Comparison of ENCODE assay signal across 19 cellular contexts in the genomic region with DNA sequence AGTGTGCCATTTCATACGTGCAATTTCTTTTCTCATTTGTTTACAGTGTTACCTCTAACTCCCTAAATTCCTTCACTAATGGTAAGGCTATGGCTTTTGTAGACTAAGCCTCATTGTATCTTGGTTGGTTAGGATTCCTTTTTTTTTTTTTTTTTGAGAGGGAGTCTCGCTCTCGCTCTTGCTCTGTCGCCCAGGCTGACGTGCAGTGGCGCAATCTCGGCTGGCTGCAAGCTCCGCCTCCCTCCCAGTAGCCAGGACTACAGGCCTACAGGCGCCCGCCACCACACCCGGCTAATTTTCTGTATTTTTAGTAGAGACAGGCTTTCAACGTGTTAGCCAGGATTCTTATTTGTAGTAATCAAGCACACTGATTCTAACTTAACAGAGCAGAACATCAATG. TPM values are rescaled to one million over a fixed set of nuclear protein-coding genes. Genes with fewer than 3 reads are reported as not detected.
A peak's percentile ranks its signal among the peaks of the same experiment; 100 is the strongest.
DNase-seq lines count a peak whose midpoint lies in the region; ATAC-seq, FAIRE-seq and TF ChIP-seq lines count a peak whose summit lies in the region.
"Had no signal": no experiment of that assay in that cellular context is flagged by ENCODE, and none has a peak within 500 bp of the region (broad histone marks: within the 10 kb centered on the region; RNA-seq: fewer than 3 reads in every experiment).

No MANE protein-coding gene starts in this region.

- in situ Hi-C loops in G401 (cut with HindIII; ENCODE audit: low sequenced_read_pairs): no loop called here

- H2AFZ ChIP-seq in H9 (ENCODE audit: low read length) (no peak overlapping the region), H1 (ENCODE audit: low read length) (no peak overlapping the region), trophoblast cell (ENCODE audit: insufficient read depth, low read length, poor library complexity) (no peak overlapping the region)

- H3K36me3 ChIP-seq in H1 (ENCODE audit: control insufficient read depth in 2 of 4, insufficient read depth in 4 of 4, low read length in 3 of 4): no peaks in the 10 kb centered on the region
- no peaks in the 10 kb centered on the region for H3K36me3 ChIP-seq in trophoblast cell (ENCODE audit: control insufficient read depth in 1 of 2, insufficient read depth in 2 of 2, low read length in 2 of 2)
- H3K36me3 ChIP-seq: BLaER1 treated with 17β-estradiol and CSF1 and Interleukin-3, amounts not matched to agents 10 nM and 100 nM had no signal

- no peak overlapping the region for H3K4ac ChIP-seq in H9 (ENCODE audit: low read depth, low read length)
- H3K4ac ChIP-seq in H1 (replicated peaks; ENCODE audit: insufficient read length, low read depth, low read length): no peak overlapping the region
- no peak overlapping the region for H3K4ac ChIP-seq in trophoblast cell (ENCODE audit: low read depth, low read length)

- CTCF ChIA-PET in CD4-positive, alpha-beta T cell (lab: Charles Lee): no interaction called here
- CTCF ChIA-PET in H1 (lab: Charles Lee; ENCODE audit: partially characterized antibody): no interaction called here

- H3K4me1 ChIP-seq in H9 (ENCODE audit: insufficient read depth, low read length) (no peaks in the 10 kb centered on the region; the same call in 1 of the 2 replicates), H1 (replicated peaks in 1 of 4; ENCODE audit: control insufficient read depth in 3 of 4, insufficient read depth in 4 of 4, low read length in 3 of 4) (0 out of 7 replicates have a peak, but pooled peaks cover 0 to 3% (median 0%) of the 10 kb centered on the region in 4 experiments), trophoblast cell (ENCODE audit: control insufficient read depth in 1 of 2, insufficient read depth in 2 of 2, low read length in 2 of 2) (no peaks in the 10 kb centered on the region)

- POLR2A ChIA-PET in CD4-positive, alpha-beta T cell (lab: Charles Lee): no interaction called here
- POLR2A ChIA-PET in H1 (lab: Charles Lee; ENCODE audit: partially characterized antibody): no interaction called here

- intact Hi-C loops in CD4-positive, alpha-beta T cell (cut with DNase I, micrococcal nuclease): no loop called here

- no peaks in the 10 kb centered on the region for H3K9me3 ChIP-seq in CD4-positive, alpha-beta T cell (ENCODE audit: control insufficient read depth, low read length)
- no peaks in the 10 kb centered on the region for H3K9me3 ChIP-seq in H9 (ENCODE audit: control insufficient read depth, low read depth, low read length)
- no peaks in the 10 kb centered on the region for H3K9me3 ChIP-seq in H1 (ENCODE audit: insufficient read depth in 2 of 2, low read depth in 1 of 2, low read length in 1 of 2)
- no peaks in the 10 kb centered on the region for H3K9me3 ChIP-seq in trophoblast cell (ENCODE audit: insufficient read depth, low read depth, low read length)
- H3K9me3 ChIP-seq: BLaER1 treated with 17β-estradiol and CSF1 and Interleukin-3, amounts not matched to agents 10 nM and 100 nM had no signal

- H3K27me3 ChIP-seq in CD4-positive, alpha-beta T cell (ENCODE audit: control insufficient read depth, insufficient read depth, low read length): no peaks in the 10 kb centered on the region
- no peaks in the 10 kb centered on the region for H3K27me3 ChIP-seq in H9 (ENCODE audit: insufficient read depth, low read length)
- no peaks in the 10 kb centered on the region for H3K27me3 ChIP-seq in H1 (replicated peaks in 1 of 4; ENCODE audit: control insufficient read depth in 3 of 4, extremely low read depth in 1 of 4, insufficient read depth in 3 of 4, low read length in 3 of 4)
- H3K27me3 ChIP-seq in trophoblast cell (ENCODE audit: insufficient read depth, low read length): no peaks in the 10 kb centered on the region
- H3K27me3 ChIP-seq: BLaER1 treated with 17β-estradiol and CSF1 and Interleukin-3, amounts not matched to agents 10 nM and 100 nM had no signal

- TF ChIP-seq RAD21 in H1 (IDR thresholded peaks at IDR 0.05 in 1 of 2, conservative IDR thresholded peaks at IDR 0.05 in 1 of 2; ENCODE audit: low read depth in 2 of 2, low read length in 2 of 2): no peak

- no peak overlapping the region for H3K4me3 Mint-ChIP-seq in CD4-positive, alpha-beta T cell
- H3K4me3 Mint-ChIP-seq in H9: no peak overlapping the region
- H3K4me3 Mint-ChIP-seq: B cell, HFFc6, IgD-negative memory B cell had no signal

- H3K14ac ChIP-seq in H9 (ENCODE audit: insufficient read depth, low read length) (no peak overlapping the region), H1 (ENCODE audit: insufficient read length) (no peak overlapping the region), trophoblast cell (ENCODE audit: low read length) (no peak overlapping the region)

- H3K4me3 ChIP-seq in H1 (ENCODE audit: extremely low read depth in 1 of 4, insufficient read depth in 2 of 4, low read depth in 3 of 4, low read length in 4 of 4): no peak overlapping the region
- no peak overlapping the region for H3K4me3 ChIP-seq in trophoblast cell (ENCODE audit: low read depth, low read length)
- H3K4me3 ChIP-seq: BLaER1 treated with 17β-estradiol and CSF1 and Interleukin-3, amounts not matched to agents 10 nM and 100 nM had no signal

- H3K9me3 Mint-ChIP-seq in CD4-positive, alpha-beta T cell: no peaks in the 10 kb centered on the region
- no peaks in the 10 kb centered on the region for H3K9me3 Mint-ChIP-seq in H9
- H3K9me3 Mint-ChIP-seq: HFFc6, IgD-negative memory B cell had no signal

- H3K4me2 ChIP-seq in H9 (ENCODE audit: insufficient read depth, insufficient read length, low read length) (no peak overlapping the region), H1 (ENCODE audit: insufficient read depth in 1 of 2, low read depth in 2 of 2, low read length in 2 of 2) (no peak overlapping the region), trophoblast cell (ENCODE audit: low read length) (no peak overlapping the region)
- H3K4me2 ChIP-seq: BLaER1 treated with 17β-estradiol and CSF1 and Interleukin-3, amounts not matched to agents 10 nM and 100 nM had no signal

- H3T11ph ChIP-seq in H9 (ENCODE audit: low read length): no peak overlapping the region

- no peaks in the 10 kb centered on the region for H3K36me3 Mint-ChIP-seq in CD4-positive, alpha-beta T cell (ENCODE audit: low read depth)
- no peaks in the 10 kb centered on the region for H3K36me3 Mint-ChIP-seq in H9 (ENCODE audit: insufficient read depth in 1 of 3, low read depth in 3 of 3)
- H3K36me3 Mint-ChIP-seq: IgD-negative memory B cell had no signal

- H2BK20ac ChIP-seq in H9 (ENCODE audit: low read depth, low read length, poor library complexity, severe bottlenecking): no peak overlapping the region
- no peak overlapping the region for H2BK20ac ChIP-seq in H1 (ENCODE audit: low read length)

- no peaks in the 10 kb centered on the region for H3K27me3 Mint-ChIP-seq in CD4-positive, alpha-beta T cell
- H3K27me3 Mint-ChIP-seq in H9 (ENCODE audit: low read depth): peaks cover 4% of the 10 kb centered on the region; the same call in 1 of the 2 replicates
- H3K27me3 Mint-ChIP-seq: B cell, IgD-negative memory B cell had no signal

- no peak for TF ChIP-seq CTCF in CD4-positive, alpha-beta T cell (IDR thresholded peaks at IDR 0.05)
- TF ChIP-seq CTCF in H9 (conservative IDR thresholded peaks at IDR 0.05) (no peak), H1 (IDR thresholded peaks at IDR 0.05; ENCODE audit: control extremely low read depth in 1 of 3, insufficient read depth in 1 of 3, low read depth in 1 of 3, low read length in 3 of 3) (no peak)

- H2AK5ac ChIP-seq in H9 (ENCODE audit: insufficient read length, low read length) (no peak overlapping the region), H1 (ENCODE audit: low read depth, low read length) (no peak overlapping the region), trophoblast cell (ENCODE audit: low read length) (no peak overlapping the region)

- H3K23me2 ChIP-seq in H9 (ENCODE audit: insufficient read length, low read depth, low read length, poor library complexity, severe bottlenecking): no peaks in the 10 kb centered on the region
- H3K23me2 ChIP-seq in H1 (ENCODE audit: low read depth, low read length): no peaks in the 10 kb centered on the region

- H3K4me1 Mint-ChIP-seq in CD4-positive, alpha-beta T cell (ENCODE audit: low read depth): peaks cover 71% of the 10 kb centered on the region
- peaks cover 7% of the 10 kb centered on the region in 2 experiments for H3K4me1 Mint-ChIP-seq in H9

- no peak overlapping the region for H2BK12ac ChIP-seq in H9 (ENCODE audit: insufficient read length, low read depth, low read length)
- H2BK12ac ChIP-seq in H1 (ENCODE audit: low read depth, low read length): no peak overlapping the region
- H2BK12ac ChIP-seq in trophoblast cell (ENCODE audit: low read length): no peak overlapping the region

- H3K79me1 ChIP-seq in H9 (ENCODE audit: insufficient read depth, low read depth, low read length, poor library complexity, severe bottlenecking) (no peaks in the 10 kb centered on the region), H1 (ENCODE audit: low read depth, low read length) (no peaks in the 10 kb centered on the region), trophoblast cell (ENCODE audit: low read length) (no peaks in the 10 kb centered on the region)

- H2BK120ac ChIP-seq in H9 (ENCODE audit: low read depth, low read length, poor library complexity, severe bottlenecking) (no peak overlapping the region), H1 (replicated peaks; ENCODE audit: low read depth, low read length) (no peak overlapping the region), trophoblast cell (ENCODE audit: insufficient read depth, low read length, poor library complexity) (no peak overlapping the region)

- H2BK15ac ChIP-seq in H9 (ENCODE audit: low read depth, low read length) (no peak overlapping the region), H1 (ENCODE audit: low read length) (no peak overlapping the region)

- H3K27ac Mint-ChIP-seq in CD4-positive, alpha-beta T cell: peak overlapping the region; percentile 93
- no peak overlapping the region; a peak in 1 of 7 replicates for H3K27ac Mint-ChIP-seq in H9
- H3K27ac Mint-ChIP-seq: B cell, HFFc6, IgD-negative memory B cell had no signal

- TF ChIP-seq POLR2A in H1 (IDR thresholded peaks at IDR 0.05; ENCODE audit: control extremely low read depth in 1 of 2, low read depth in 2 of 2, low read length in 2 of 2): no peak

- H2BK5ac ChIP-seq in H9 (ENCODE audit: insufficient read length, low read length) (no peak overlapping the region), H1 (ENCODE audit: low read depth, low read length) (no peak overlapping the region), trophoblast cell (ENCODE audit: low read depth, low read length, poor library complexity) (no peak overlapping the region)

- no peak for ATAC-seq in CD4-positive, alpha-beta T cell (ENCODE audit: poor library complexity)
- ATAC-seq in GM18907 (IDR thresholded peaks at IDR 0.05; ENCODE audit: unreplicated experiment): no peak
- ATAC-seq: HCT116, HepG2 had no signal

- H4K12ac ChIP-seq in trophoblast cell (ENCODE audit: low read depth, low read length): no peak overlapping the region

- no peak overlapping the region for H3K27ac ChIP-seq in CD4-positive, alpha-beta T cell (ENCODE audit: low read depth, low read length)
- H3K27ac ChIP-seq in H9 (ENCODE audit: insufficient read length, low read depth, low read length) (no peak overlapping the region), H1 (ENCODE audit: low read depth, low read length) (no peak overlapping the region), trophoblast cell (ENCODE audit: low read depth, low read length) (no peak overlapping the region)
- H3K27ac ChIP-seq: BLaER1 treated with 17β-estradiol and CSF1 and Interleukin-3, amounts not matched to agents 10 nM and 100 nM had no signal

- H4K5ac ChIP-seq in H9 (ENCODE audit: insufficient read length, low read depth, low read length) (no peak overlapping the region), H1 (ENCODE audit: insufficient read length, low read depth, low read length) (no peak overlapping the region)

- WGBS in H9 (ENCODE audit: extremely low coverage, insufficient read length, low lambda C conversion rate): no CpG with 5 or more reads among the region's 12 CpGs
- WGBS in H1 (ENCODE audit: extremely low coverage in 1 of 2, insufficient coverage in 1 of 2, insufficient read length in 1 of 2, insufficient replicate concordance in 2 of 2, low coverage in 1 of 2, low lambda C conversion rate in 2 of 2, missing lambda C conversion rate in 1 of 2), 2 experiments: 92% methylated on average over 12 of the region's 12 CpGs; no CpG with 5 or more reads in 1 of the 2 experiments
- no CpG with 5 or more reads among the region's 12 CpGs for WGBS in trophoblast cell (ENCODE audit: extremely low coverage, insufficient coverage, insufficient read length)

- H3K23ac ChIP-seq in H9 (ENCODE audit: insufficient read length, low read depth, low read length): no peak overlapping the region
- no peak overlapping the region for H3K23ac ChIP-seq in H1 (ENCODE audit: insufficient read length)
- no peak overlapping the region for H3K23ac ChIP-seq in trophoblast cell (ENCODE audit: low read length)

- no peak overlapping the region for H3K9ac ChIP-seq in H9 (ENCODE audit: extremely low read depth, insufficient read length, low read length)
- H3K9ac ChIP-seq in H1 (replicated peaks in 1 of 4; ENCODE audit: extremely low read depth in 1 of 4, low read depth in 3 of 4, low read length in 3 of 4): no peak overlapping the region
- no peak overlapping the region for H3K9ac ChIP-seq in trophoblast cell (ENCODE audit: low read length)
- H3K9ac ChIP-seq: BLaER1 treated with 17β-estradiol and CSF1 and Interleukin-3, amounts not matched to agents 10 nM and 100 nM had no signal

- FAIRE-seq in H1 (lab: Jason Lieb, UNC): no peak
- FAIRE-seq: H54, HepG2 had no signal

- no peak for DNase-seq in CD4-positive, alpha-beta T cell
- DNase-seq in H9: peak; percentile 38
- DNase-seq in H1 (ENCODE audit: low read depth in 1 of 2, low spot score in 2 of 2): no peak
- peak; percentile 29 to 56 for DNase-seq in trophoblast cell
- DNase-seq in activated T-cell treated with anti-CD3 and anti-CD28 coated beads, Interleukin-2, amount 50 U/mL, for 1 hour: no peak
- no peak for DNase-seq in G401 (ENCODE audit: low spot score)
- DNase-seq: 8988T, DMS153, DMS79, GF-D8, HFFc6, KBM-7 had no signal

- no peaks in the 10 kb centered on the region for H4K20me1 ChIP-seq in H9 (ENCODE audit: control insufficient read depth, insufficient read depth, insufficient read length)
- H4K20me1 ChIP-seq in H1 (replicated peaks in 1 of 2; ENCODE audit: control insufficient read depth in 1 of 2, insufficient read depth in 2 of 2, low read length in 2 of 2): no peaks in the 10 kb centered on the region
- H4K20me1 ChIP-seq: BLaER1 treated with 17β-estradiol and CSF1 and Interleukin-3, amounts not matched to agents 10 nM and 100 nM had no signal

- H3K18ac ChIP-seq in H9 (ENCODE audit: insufficient read length, low read depth, low read length) (no peak overlapping the region), H1 (ENCODE audit: extremely low read depth, low read length) (no peak overlapping the region), trophoblast cell (ENCODE audit: low read length) (no peak overlapping the region)

- TF ChIP-seq EP300 in H1 (IDR thresholded peaks at IDR 0.05; ENCODE audit: borderline replicate concordance in 1 of 2, low read depth in 2 of 2, low read length in 2 of 2): no peak

- H3K79me2 ChIP-seq in H9 (ENCODE audit: insufficient read depth, low read length): no peaks in the 10 kb centered on the region
- H3K79me2 ChIP-seq in H1 (ENCODE audit: control insufficient read depth in 1 of 2, insufficient read depth in 2 of 2, low read length in 2 of 2): no peaks in the 10 kb centered on the region
- no peaks in the 10 kb centered on the region for H3K79me2 ChIP-seq in trophoblast cell (ENCODE audit: control insufficient read depth, insufficient read depth, low read length, poor library complexity)

- no peak overlapping the region for H4K8ac ChIP-seq in H9 (replicated peaks; ENCODE audit: insufficient read length, low read depth, low read length)
- H4K8ac ChIP-seq in H1 (ENCODE audit: extremely low read depth, insufficient read depth, low read length): no peak overlapping the region
- no peak overlapping the region for H4K8ac ChIP-seq in trophoblast cell (ENCODE audit: low read depth, low read length)

- H4K91ac ChIP-seq in H9 (ENCODE audit: insufficient read length, low read depth, low read length) (no peak overlapping the region), H1 (replicated peaks; ENCODE audit: insufficient read length, low read length) (no peak overlapping the region), trophoblast cell (ENCODE audit: low read depth, low read length) (no peak overlapping the region)

- H3K56ac ChIP-seq in H9 (ENCODE audit: insufficient read length, low read depth, low read length) (no peak overlapping the region), H1 (replicated peaks; ENCODE audit: insufficient read length, low read depth, low read length) (no peak overlapping the region)

RNA-seq across cellular contexts. Expression of gene SPEF2, which starts 57.7 kb away (rescaled TPM):
- total RNA-seq in CD4-positive, alpha-beta T cell: 1 to 10 TPM; 3.2 TPM
- 0.33 and 1.0 TPM in 2 replicates for total RNA-seq in H9 (2021)
- total RNA-seq in H1 (2021; fragmentation: NEBNext Ultra II Directional; extraction: Animal tissue kit (Norgen Biotek cat#: 25700)): 0.73 and 1.3 TPM in 2 replicates
- polyA plus RNA-seq in H1 (2011; rRNA removed): 0.14 and 0.47 TPM in 2 replicates
- polyA plus RNA-seq in H1 (2011; cell fraction: cytosol; rRNA removed): 0.18 TPM
- 0.17 TPM for polyA plus RNA-seq in H1 (2011; cell fraction: nucleus; rRNA removed)
- 0.21 to 0.57 TPM (median 0.28 TPM) in 3 of 4 replicates, not detected in the other for polyA plus RNA-seq in H1 (2012, experiment 1 of 2)
- not detected for polyA plus RNA-seq in H1 (2012, experiment 2 of 2)
- polyA plus RNA-seq in H1 (2013, experiment 1 of 2): 0.30 TPM
- 0.52 TPM for polyA plus RNA-seq in H1 (2013, experiment 2 of 2)
- polyA minus RNA-seq in H1 (2011; rRNA and poly(A)+ RNA removed): 0.12 and 0.82 TPM in 2 replicates
- not detected for polyA minus RNA-seq in H1 (2011; cell fraction: cytosol; rRNA and poly(A)+ RNA removed)
- 1.1 TPM for polyA minus RNA-seq in H1 (2011; cell fraction: nucleus; rRNA and poly(A)+ RNA removed)
- polyA plus RNA-seq in trophoblast cell (2013): 1.4 and 1.9 TPM in 2 replicates
- total RNA-seq in G401 (2014; rRNA removed; shearing (Covaris generic)): 1.1 and 4.9 TPM in 2 replicates
- polyA plus RNA-seq: IgD-negative memory B cell had no signal

Comparison
In these comparisons a context has a peak if more than half of its experiments do, and no peak if none do; other contexts are left out.
1. DNase-seq: peak in H9 (single experiment) and trophoblast cell (2 of 2); none in CD4-positive, alpha-beta T cell (0 of 10), H1 (0 of 2), activated T-cell treated with anti-CD3 and anti-CD28 coated beads, Interleukin-2, amount 50 U/mL, for 1 hour (single experiment) and G401 (single experiment).